In the genomic region with DNA sequence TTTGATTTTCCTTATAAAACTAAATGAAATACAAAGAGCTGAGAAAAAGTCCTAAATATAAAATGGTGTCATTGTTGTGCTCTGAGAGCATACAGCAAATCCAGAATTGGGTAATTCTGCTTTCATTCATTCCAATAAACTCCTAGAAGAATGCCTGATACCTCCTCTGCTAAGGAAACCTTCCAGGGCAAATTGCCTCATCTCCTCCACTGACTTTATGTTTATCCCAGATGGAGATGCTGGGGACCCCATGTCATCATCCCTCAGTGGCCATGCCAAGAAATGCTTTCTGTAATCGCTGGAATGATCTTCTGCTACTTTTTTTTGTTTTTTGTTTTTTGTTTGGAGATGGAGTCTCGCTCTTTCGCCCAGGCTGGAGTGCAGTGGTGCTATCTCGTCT, we compare ENCODE assay signal across 15 cellular contexts.
A peak's percentile ranks its signal among the peaks of the same experiment; 100 is the strongest.
DNase-seq lines count a peak whose midpoint lies in the region; ATAC-seq and TF ChIP-seq lines count a peak whose summit lies in the region.
"Had no signal": no experiment of that assay in that cellular context is flagged by ENCODE, and none has a peak within 500 bp of the region (broad histone marks: within the 10 kb centered on the region; RNA-seq: fewer than 3 reads in every experiment).

No MANE protein-coding gene starts in this region.

- H3K27ac ChIP-seq in IMR-90 (ENCODE audit: insufficient read depth, low read length) (no peak overlapping the region), mesenchymal stem cell (ENCODE audit: low read length, poor library complexity, severe bottlenecking) (no peak overlapping the region)
- H3K27ac ChIP-seq: C4-2B had no signal

- H3K14ac ChIP-seq in IMR-90 (replicated peaks; ENCODE audit: low read depth, low read length) (no peak overlapping the region), mesenchymal stem cell (ENCODE audit: low read length in 2 of 2) (no peak overlapping the region)

- H2BK15ac ChIP-seq in IMR-90 (ENCODE audit: low read depth, low read length) (no peak overlapping the region; the same call in 2 of the 3 replicates), mesenchymal stem cell (ENCODE audit: low read depth, poor library complexity, severe bottlenecking) (no peak overlapping the region)

- intact Hi-C loops in IMR-90 (cut with micrococcal nuclease), result no loop called here

- peak; percentile 2 for DNase-seq in EH (ENCODE audit: low read depth)
- DNase-seq in IMR-90, result peak; percentile 23
- peak; percentile 62 for DNase-seq in fibroblast of gingiva (ENCODE audit: low read depth)
- peak; percentile 46 for DNase-seq in mesenchymal stem cell
- no peak for DNase-seq in cortex of kidney (lab: John Stamatoyannopoulos, UW)
- DNase-seq in COLO668 (lab: John Stamatoyannopoulos, UW; ENCODE audit: unreplicated experiment), result no peak
- DNase-seq in hippocampal formation (lab: John Stamatoyannopoulos, UW), result no peak
- DNase-seq: BE2C; CD4-positive, alpha-beta T cell; DMS153; DMS79; GF-D8; HCEC 1CT; KBM-7 had no signal

- no peak overlapping the region for H3K18ac ChIP-seq in IMR-90 (ENCODE audit: low read depth, low read length)
- H3K18ac ChIP-seq in mesenchymal stem cell (ENCODE audit: low read depth in 1 of 2, low read length in 2 of 2), result no peak overlapping the region

- TF ChIP-seq CTCF in IMR-90 (conservative IDR thresholded peaks at IDR 0.05; ENCODE audit: low read depth, low read length), result no peak

- H2AFZ ChIP-seq in IMR-90 (replicated peaks; ENCODE audit: low read length, poor library complexity) (no peak overlapping the region), mesenchymal stem cell (ENCODE audit: low read depth, low read length) (no peak overlapping the region)

- H2BK5ac ChIP-seq in IMR-90 (ENCODE audit: low read depth, low read length, poor library complexity, severe bottlenecking), result peak overlapping the region; percentile 77
- H2BK5ac ChIP-seq in mesenchymal stem cell (ENCODE audit: low read depth, low read length, poor library complexity, severe bottlenecking), result no peak overlapping the region

- H3K23ac ChIP-seq in IMR-90 (ENCODE audit: low read depth, low read length) (no peak overlapping the region), mesenchymal stem cell (ENCODE audit: low read length in 2 of 2) (no peak overlapping the region)

- H3K27me3 ChIP-seq in IMR-90 (ENCODE audit: control insufficient read depth, insufficient read depth, low read length) (no peaks in the 10 kb centered on the region; the same call in 1 of the 2 replicates), mesenchymal stem cell (ENCODE audit: control insufficient read depth in 1 of 2, insufficient read depth in 1 of 2, low read length in 2 of 2) (no peaks in the 10 kb centered on the region)
- H3K27me3 ChIP-seq: BE2C had no signal

- no peak overlapping the region; the same call in 1 of the 2 replicates for H4K91ac ChIP-seq in IMR-90 (ENCODE audit: insufficient read depth, low read depth, low read length)
- no peak overlapping the region for H4K91ac ChIP-seq in mesenchymal stem cell (ENCODE audit: low read length)

- H3K79me1 ChIP-seq in IMR-90 (ENCODE audit: low read depth in 1 of 2, low read length in 2 of 2) (no peaks in the 10 kb centered on the region), mesenchymal stem cell (replicated peaks; ENCODE audit: low read length, poor library complexity, severe bottlenecking) (no peaks in the 10 kb centered on the region)

- no peak overlapping the region for H3K4me3 ChIP-seq in IMR-90 (ENCODE audit: insufficient read depth, low read depth, low read length)
- no peak overlapping the region for H3K4me3 ChIP-seq in mesenchymal stem cell (ENCODE audit: insufficient read depth in 1 of 2, low read depth in 1 of 2, low read length in 2 of 2)

- dilution Hi-C loops in IMR-90 (cut with HindIII; ENCODE audit: low sequenced_read_pairs, unreplicated experiment), result loop anchor here (25.0 kb wide), 1 partner anchor 713 kb away; a partner anchor contains a TSS

- WGBS in IMR-90 (ENCODE audit: extremely low coverage in 2 of 2, insufficient read length in 1 of 2), 2 experiments, result no CpG with 5 or more reads among the region's 4 CpGs
- 89% methylated on average over 4 of the region's 4 CpGs for WGBS in mesenchymal stem cell

- no TSS peak for BruUV-seq in IMR-90 (replicated peaks; lab: Mats Ljungman, UMichigan)

- no peak for TF ChIP-seq RAD21 in IMR-90 (IDR thresholded peaks at IDR 0.05; ENCODE audit: low read length)

- H3K36me3 ChIP-seq in IMR-90 (ENCODE audit: control insufficient read depth, insufficient read depth, low read length) (no peaks in the 10 kb centered on the region), mesenchymal stem cell (ENCODE audit: control insufficient read depth in 1 of 2, insufficient read depth in 2 of 2, low read depth in 1 of 2, low read length in 2 of 2) (no peaks in the 10 kb centered on the region)
- H3K36me3 ChIP-seq: BE2C had no signal

- POLR2A ChIA-PET in IMR-90 (lab: Charles Lee; ENCODE audit: unreplicated experiment), result no interaction called here

- in situ Hi-C loops in IMR-90 (cut with MboI; ENCODE audit: low sequenced_read_pairs), result no loop called here

- H3K9me3 ChIP-seq in IMR-90 (ENCODE audit: control insufficient read depth, insufficient read depth, low read length) (no peaks in the 10 kb centered on the region), mesenchymal stem cell (ENCODE audit: control insufficient read depth, low read length) (no peaks in the 10 kb centered on the region)
- H3K9me3 ChIP-seq: BE2C had no signal

- no peak overlapping the region for H3K4ac ChIP-seq in IMR-90 (ENCODE audit: low read depth, low read length)
- no peak overlapping the region for H3K4ac ChIP-seq in mesenchymal stem cell (ENCODE audit: low read depth in 1 of 2, low read length in 2 of 2)

- H4K20me1 ChIP-seq in IMR-90 (ENCODE audit: insufficient read depth, low read length), result no peaks in the 10 kb centered on the region

- no peak overlapping the region for H2BK12ac ChIP-seq in mesenchymal stem cell (ENCODE audit: low read length in 2 of 2)

- no peak overlapping the region for H3K56ac ChIP-seq in IMR-90 (ENCODE audit: extremely low read depth, insufficient read depth, low read length)

- CTCF ChIA-PET in IMR-90 (lab: Yijun Ruan, JAX), result interaction anchor here (0.6 kb wide), 1 partner anchor 21 kb away, joined by 5 read pairs; no protein-coding TSS in a partner anchor

- peaks cover 8% of the 10 kb centered on the region for H3K4me1 ChIP-seq in IMR-90 (ENCODE audit: control insufficient read depth, insufficient read depth, low read length)
- no peaks in the 10 kb centered on the region for H3K4me1 ChIP-seq in mesenchymal stem cell (ENCODE audit: control insufficient read depth, insufficient read depth, low read depth, low read length)
- H3K4me1 ChIP-seq: BE2C had no signal

- H2AK5ac ChIP-seq in IMR-90 (ENCODE audit: low read depth, low read length) (no peak overlapping the region), mesenchymal stem cell (ENCODE audit: low read length, severe bottlenecking) (no peak overlapping the region)

- H3K4me2 ChIP-seq in IMR-90 (ENCODE audit: low read depth, low read length), result no peak overlapping the region
- no peak overlapping the region for H3K4me2 ChIP-seq in mesenchymal stem cell (ENCODE audit: low read length, poor library complexity, severe bottlenecking)

- H4K8ac ChIP-seq in IMR-90 (ENCODE audit: low read depth in 2 of 2, low read length in 2 of 2) (no peak overlapping the region), mesenchymal stem cell (ENCODE audit: low read length) (no peak overlapping the region)

- H4K5ac ChIP-seq in IMR-90 (ENCODE audit: low read depth, low read length), result no peak overlapping the region

- no peak overlapping the region for H3K9ac ChIP-seq in IMR-90 (ENCODE audit: low read depth, low read length)
- H3K9ac ChIP-seq in mesenchymal stem cell (ENCODE audit: low read length), result no peak overlapping the region

- H2BK120ac ChIP-seq in IMR-90 (ENCODE audit: low read depth, low read length) (no peak overlapping the region), mesenchymal stem cell (ENCODE audit: low read depth, low read length) (no peak overlapping the region)

- peak overlapping the region; percentile 61; the same call in 1 of the 2 replicates for H2BK20ac ChIP-seq in IMR-90 (ENCODE audit: low read depth, low read length)

- no peak overlapping the region for H2AK9ac ChIP-seq in IMR-90 (replicated peaks; ENCODE audit: low read depth, low read length, poor library complexity)

- peaks cover 2% of the 10 kb centered on the region; the same call in 1 of the 2 replicates for H3K9me1 ChIP-seq in IMR-90 (ENCODE audit: insufficient read depth, low read length)

- TF ChIP-seq POLR2A in IMR-90 (IDR thresholded peaks at IDR 0.05; ENCODE audit: low read depth, low read length), result no peak

- no peak; the same call in 1 of the 2 replicates for ATAC-seq in IMR-90 (ENCODE audit: low read depth)

TF ChIP-seq in IMR-90, 13 proteins besides CTCF, POLR2A, EP300 and RAD21:
- TF ChIP-seq SMC3 (IDR thresholded peaks at IDR 0.05; ENCODE audit: low read depth, low read length) (no peak), FOS (IDR thresholded peaks at IDR 0.05; ENCODE audit: low read depth, low read length) (no peak), CEBPB (IDR thresholded peaks at IDR 0.05; ENCODE audit: low read depth, low read length) (no peak), RCOR1 (IDR thresholded peaks at IDR 0.05; ENCODE audit: insufficient replicate concordance, low read length) (no peak)
TF ChIP-seq in IMR-90: peak in this region for 0.

Comparison
In these comparisons a context has a peak if more than half of its experiments do, and no peak if none do; other contexts are left out.
1. DNase-seq: peak in EH (single experiment), IMR-90 (single experiment), fibroblast of gingiva (single experiment) and mesenchymal stem cell (single experiment); none in cortex of kidney (single experiment), COLO668 (single experiment) and hippocampal formation (0 of 2).